In the genomic region with DNA sequence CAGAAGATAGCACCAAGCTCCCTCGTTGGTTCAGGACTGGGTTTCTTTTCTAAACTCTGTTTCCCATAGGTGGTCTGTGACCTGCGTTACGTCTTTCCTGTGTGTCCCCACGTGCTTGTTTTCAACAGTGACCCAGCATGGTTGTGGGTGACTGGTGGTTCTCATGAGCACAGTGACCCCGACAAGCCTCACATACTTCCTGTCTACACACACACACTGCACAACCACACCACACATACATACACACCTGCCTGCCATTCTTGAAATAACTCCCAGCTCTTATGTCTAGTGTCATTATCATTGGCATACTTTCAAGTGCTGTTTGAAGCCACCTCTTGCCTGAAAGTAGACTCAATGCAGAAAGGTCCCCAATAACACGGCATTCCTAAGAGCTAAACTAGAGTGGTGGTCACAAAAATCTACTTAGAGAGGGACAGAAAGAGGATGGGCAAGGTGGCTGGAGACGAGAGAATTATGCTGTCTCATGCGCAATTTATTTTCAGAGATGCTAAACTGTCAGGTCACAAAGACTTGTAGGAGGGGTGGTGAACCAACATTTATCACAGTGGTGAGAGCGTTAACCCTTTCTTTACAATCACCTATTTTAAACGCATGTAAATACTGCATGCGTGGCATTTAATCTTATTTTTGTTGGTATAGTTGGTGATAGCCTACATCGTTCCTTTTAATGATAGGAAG, we compare ENCODE assay signal across 15 cellular contexts.
DNase-seq lines count a peak whose midpoint lies in the region; ATAC-seq and TF ChIP-seq lines count a peak whose summit lies in the region.
"Had no signal": no experiment of that assay in that cellular context is flagged by ENCODE, and none has a peak within 500 bp of the region (broad histone marks: within the 10 kb centered on the region; RNA-seq: fewer than 3 reads in every experiment).

No MANE protein-coding gene starts in this region.

- peak in 1 of 2 donors; percentile 75 for DNase-seq in cardiac muscle cell (ENCODE audit: low read depth in 1 of 2, low spot score in 1 of 2)
- no peak for DNase-seq in naive thymus-derived CD4-positive, alpha-beta T cell
- no peak for DNase-seq in NCI-H146 treated with DMSO at 0.1 percent for 48 hours (lab: John Stamatoyannopoulos, UW; ENCODE audit: unreplicated experiment)
- no peak for DNase-seq in dedifferentiated amniotic fluid mesenchymal stem cell (ENCODE audit: extremely low spot score)
- DNase-seq: colonic mucosa, NCI-H1694, substantia nigra had no signal

- peaks cover 0 to 24% (median 0%) of the 10 kb centered on the region in 7 donors for H3K4me1 Mint-ChIP-seq in naive thymus-derived CD4-positive, alpha-beta T cell

- H4K20me1 ChIP-seq in Loucy (ENCODE audit: insufficient read depth, low read length, poor library complexity, severe bottlenecking), result no peaks in the 10 kb centered on the region
- H4K20me1 ChIP-seq: BLaER1 treated with 17β-estradiol and CSF1 and Interleukin-3, amounts not matched to agents 10 nM and 100 nM had no signal

- no peak for TF ChIP-seq CTCF in Loucy (conservative IDR thresholded peaks at IDR 0.05; ENCODE audit: low read length)
- TF ChIP-seq CTCF in cardiac muscle cell (IDR thresholded peaks at IDR 0.05; ENCODE audit: low read depth, low read length), result no peak

- no peak overlapping the region for H3K4me3 Mint-ChIP-seq in naive thymus-derived CD4-positive, alpha-beta T cell

- no peaks in the 10 kb centered on the region for H3K9me2 ChIP-seq in Loucy (replicated peaks; ENCODE audit: low read depth, low read length)

- POLR2A ChIA-PET in naive thymus-derived CD4-positive, alpha-beta T cell (lab: Charles Lee), result no interaction called here

- H2AFZ ChIP-seq in Loucy (ENCODE audit: low read length), result no peak overlapping the region

- H3K9me3 ChIP-seq in Loucy (ENCODE audit: insufficient read depth, low read depth, low read length) (no peaks in the 10 kb centered on the region), cardiac muscle cell (ENCODE audit: low read depth) (no peaks in the 10 kb centered on the region)
- H3K9me3 ChIP-seq in naive thymus-derived CD4-positive, alpha-beta T cell (ENCODE audit: control insufficient read depth in 2 of 3, low read length in 3 of 3), result no peaks in the 10 kb centered on the region
- H3K9me3 ChIP-seq: BLaER1 treated with 17β-estradiol and CSF1 and Interleukin-3, amounts not matched to agents 10 nM and 100 nM; colonic mucosa had no signal

- H3K27ac ChIP-seq in cardiac muscle cell, result peak overlapping the region; percentile 96
- H3K27ac ChIP-seq in naive thymus-derived CD4-positive, alpha-beta T cell (ENCODE audit: low read depth, low read length), result no peak overlapping the region
- H3K27ac ChIP-seq: BLaER1 treated with 17β-estradiol and CSF1 and Interleukin-3, amounts not matched to agents 10 nM and 100 nM; colonic mucosa; KMS-11; SK-N-MC; VCaP had no signal

- H3K9me3 Mint-ChIP-seq in naive thymus-derived CD4-positive, alpha-beta T cell, result peaks cover 0 to 3% (median 0%) of the 10 kb centered on the region in 11 donors

- intact Hi-C loops in naive thymus-derived CD4-positive, alpha-beta T cell (cut with micrococcal nuclease), result no loop called here

- H3K36me3 ChIP-seq in Loucy (ENCODE audit: insufficient read depth, low read length) (no peaks in the 10 kb centered on the region), cardiac muscle cell (no peaks in the 10 kb centered on the region)
- H3K36me3 ChIP-seq in naive thymus-derived CD4-positive, alpha-beta T cell (ENCODE audit: control insufficient read depth in 2 of 3, insufficient read depth in 3 of 3, low read length in 3 of 3), result no peaks in the 10 kb centered on the region
- H3K36me3 ChIP-seq: BLaER1 treated with 17β-estradiol and CSF1 and Interleukin-3, amounts not matched to agents 10 nM and 100 nM; colonic mucosa had no signal

- H3K27me3 Mint-ChIP-seq in naive thymus-derived CD4-positive, alpha-beta T cell, result no peaks in the 10 kb centered on the region

- peak; percentile 62 for ATAC-seq in GM19463 (IDR thresholded peaks at IDR 0.05; ENCODE audit: unreplicated experiment)
- peak; percentile 83 for ATAC-seq in naive thymus-derived CD4-positive, alpha-beta T cell
- no peak for ATAC-seq in HG02571 (IDR thresholded peaks at IDR 0.05; ENCODE audit: unreplicated experiment)
- ATAC-seq in HG02798 (IDR thresholded peaks at IDR 0.05; ENCODE audit: poor library complexity, unreplicated experiment), result no peak

- H3K36me3 Mint-ChIP-seq in naive thymus-derived CD4-positive, alpha-beta T cell, result peaks cover 0 to 12% (median 4%) of the 10 kb centered on the region in 5 donors

- H3K79me2 ChIP-seq in Loucy (ENCODE audit: insufficient read depth, low read length), result no peaks in the 10 kb centered on the region

- no peak overlapping the region for H3K27ac Mint-ChIP-seq in naive thymus-derived CD4-positive, alpha-beta T cell

- H3K4me3 ChIP-seq in Loucy (ENCODE audit: low read length, poor library complexity, severe bottlenecking), result no peak overlapping the region
- peak overlapping the region; percentile 43 for H3K4me3 ChIP-seq in cardiac muscle cell
- H3K4me3 ChIP-seq in naive thymus-derived CD4-positive, alpha-beta T cell (ENCODE audit: low read length), result no peak overlapping the region
- H3K4me3 ChIP-seq: BLaER1 treated with 17β-estradiol and CSF1 and Interleukin-3, amounts not matched to agents 10 nM and 100 nM; colonic mucosa; SK-N-MC had no signal

- H3K27me3 ChIP-seq in Loucy (ENCODE audit: insufficient read depth, low read length, poor library complexity, severe bottlenecking) (no peaks in the 10 kb centered on the region), cardiac muscle cell (no peaks in the 10 kb centered on the region)
- H3K27me3 ChIP-seq in naive thymus-derived CD4-positive, alpha-beta T cell (ENCODE audit: control insufficient read depth in 2 of 2, insufficient read depth in 2 of 2, low read length in 2 of 2), result no peaks in the 10 kb centered on the region
- H3K27me3 ChIP-seq: BLaER1 treated with 17β-estradiol and CSF1 and Interleukin-3, amounts not matched to agents 10 nM and 100 nM; colonic mucosa had no signal

- H3K9ac ChIP-seq in Loucy (ENCODE audit: low read depth, low read length, poor library complexity, severe bottlenecking), result no peak overlapping the region
- H3K9ac ChIP-seq: BLaER1 treated with 17β-estradiol and CSF1 and Interleukin-3, amounts not matched to agents 10 nM and 100 nM; KMS-11 had no signal

- peaks cover 11% of the 10 kb centered on the region for H3K4me1 ChIP-seq in Loucy (ENCODE audit: insufficient read depth, low read length, poor library complexity, severe bottlenecking)
- peaks cover 43% of the 10 kb centered on the region for H3K4me1 ChIP-seq in cardiac muscle cell (ENCODE audit: low read depth)
- H3K4me1 ChIP-seq in naive thymus-derived CD4-positive, alpha-beta T cell (ENCODE audit: control insufficient read depth in 2 of 2, insufficient read depth in 2 of 2, low read length in 2 of 2), result no peaks in the 10 kb centered on the region
- H3K4me1 ChIP-seq: colonic mucosa had no signal

- CTCF ChIA-PET in naive thymus-derived CD4-positive, alpha-beta T cell (lab: Charles Lee), result no interaction called here

- peak overlapping the region; percentile 24 for H3K4me2 ChIP-seq in Loucy (ENCODE audit: low read depth, low read length, poor library complexity, severe bottlenecking)
- H3K4me2 ChIP-seq: BLaER1 treated with 17β-estradiol and CSF1 and Interleukin-3, amounts not matched to agents 10 nM and 100 nM; KMS-11 had no signal

- no peaks in the 10 kb centered on the region for H3F3A ChIP-seq in Loucy (ENCODE audit: low read depth)

Comparison
In these comparisons a context has a peak if more than half of its experiments do, and no peak if none do; other contexts are left out.
1. ATAC-seq: peak in GM19463 (single experiment) and naive thymus-derived CD4-positive, alpha-beta T cell (single experiment); none in HG02571 (single experiment) and HG02798 (single experiment).